Comparison of ENCODE assay signal across 9 cellular contexts in genomic region chr5:36607114-36607561, GRCh38. TPM values are rescaled to one million over a fixed set of nuclear protein-coding genes. Genes with fewer than 3 reads are reported as not detected.
A peak's percentile ranks its signal among the peaks of the same experiment; 100 is the strongest.
DNase-seq lines count a peak whose midpoint lies in the region; ATAC-seq and TF ChIP-seq lines count a peak whose summit lies in the region.
"Had no signal": no experiment of that assay in that cellular context is flagged by ENCODE, and none has a peak within 500 bp of the region (broad histone marks: within the 10 kb centered on the region; RNA-seq: fewer than 3 reads in every experiment).

No MANE protein-coding gene starts in this region.

- H3K27me3 ChIP-seq in MM.1S (replicated peaks; ENCODE audit: insufficient read depth, low read length) (no peaks in the 10 kb centered on the region; the same call in 1 of the 2 replicates), brain microvascular endothelial cell (replicated peaks) (no peaks in the 10 kb centered on the region)

- H3K4me2 ChIP-seq in MM.1S (ENCODE audit: low read depth, low read length): peak overlapping the region; percentile 89

- no peaks in the 10 kb centered on the region for H4K20me1 ChIP-seq in MM.1S (ENCODE audit: insufficient read depth, low read length)

- in situ Hi-C loops in brain microvascular endothelial cell (cut with HindIII; ENCODE audit: low pct_ligation_motif_present, low sequenced_read_pairs): no loop called here

- no peaks in the 10 kb centered on the region for H3K36me3 Mint-ChIP-seq in stimulated activated memory B cell treated with anti-CD40 and anti-IgM and Interleukin-4, amounts not matched to agents 10 μg/mL and 1 μg/mL and 100 μg/mL, for 72 hours

- peaks cover 31% of the 10 kb centered on the region for H3K27me3 Mint-ChIP-seq in stimulated activated memory B cell treated with anti-CD40 and anti-IgM and Interleukin-4, amounts not matched to agents 10 μg/mL and 1 μg/mL and 100 μg/mL, for 72 hours

- H3K27ac Mint-ChIP-seq in stimulated activated memory B cell treated with anti-CD40 and anti-IgM and Interleukin-4, amounts not matched to agents 10 μg/mL and 1 μg/mL and 100 μg/mL, for 72 hours: no peak overlapping the region
- H3K27ac Mint-ChIP-seq: T-helper 1 cell treated with Interleukin-12 subunit alpha and Interleukin-12 subunit beta and Interleukin-4 antibody, amounts not matched to agents 30 μg/mL and 1 μg/mL, for 36 hours had no signal

- no peak overlapping the region for H3K27ac ChIP-seq in MM.1S (ENCODE audit: low read length)
- peak overlapping the region; percentile 67 for H3K27ac ChIP-seq in brain microvascular endothelial cell

- peak overlapping the region; percentile 38; the same call in 1 of the 2 replicates for H3K9ac ChIP-seq in MM.1S (ENCODE audit: low read length)

- H3K36me3 ChIP-seq in MM.1S (replicated peaks; ENCODE audit: insufficient read depth, low read length): no peaks in the 10 kb centered on the region
- H3K36me3 ChIP-seq in brain microvascular endothelial cell (replicated peaks): no peaks in the 10 kb centered on the region

- ATAC-seq in stimulated activated memory B cell treated with anti-CD40 and anti-IgM and Interleukin-4, amounts not matched to agents 10 μg/mL and 1 μg/mL and 100 μg/mL, for 72 hours: no peak
- no peak for ATAC-seq in HG02885 (IDR thresholded peaks at IDR 0.05; ENCODE audit: poor library complexity, unreplicated experiment)

- H3K4me1 Mint-ChIP-seq in stimulated activated memory B cell treated with anti-CD40 and anti-IgM and Interleukin-4, amounts not matched to agents 10 μg/mL and 1 μg/mL and 100 μg/mL, for 72 hours: peaks cover 14% of the 10 kb centered on the region

- no peaks in the 10 kb centered on the region for H3K79me2 ChIP-seq in MM.1S (ENCODE audit: low read length)

- no peaks in the 10 kb centered on the region for H3K9me2 ChIP-seq in MM.1S (replicated peaks; ENCODE audit: insufficient read depth, low read length)

- no peak overlapping the region; the same call in 1 of the 2 replicates for H2AFZ ChIP-seq in MM.1S (ENCODE audit: low read length)

- peak overlapping the region; percentile 63 for H3K4me3 ChIP-seq in MM.1S (ENCODE audit: low read length)
- H3K4me3 ChIP-seq in brain microvascular endothelial cell (ENCODE audit: low read depth, low read length): peak overlapping the region; percentile 69

- no peaks in the 10 kb centered on the region for H3K9me3 ChIP-seq in MM.1S (replicated peaks; ENCODE audit: insufficient read depth, low read length)

- H3K4me3 Mint-ChIP-seq in stimulated activated memory B cell treated with anti-CD40 and anti-IgM and Interleukin-4, amounts not matched to agents 10 μg/mL and 1 μg/mL and 100 μg/mL, for 72 hours: peak overlapping the region; percentile 78

- peaks cover 9% of the 10 kb centered on the region for H3K9me3 Mint-ChIP-seq in stimulated activated memory B cell treated with anti-CD40 and anti-IgM and Interleukin-4, amounts not matched to agents 10 μg/mL and 1 μg/mL and 100 μg/mL, for 72 hours
- H3K9me3 Mint-ChIP-seq: T-helper 1 cell treated with Interleukin-12 subunit alpha and Interleukin-12 subunit beta and Interleukin-4 antibody, amounts not matched to agents 30 μg/mL and 1 μg/mL, for 36 hours had no signal

- no peaks in the 10 kb centered on the region for H3K4me1 ChIP-seq in MM.1S (ENCODE audit: low read length)

- TF ChIP-seq CTCF in MM.1S (IDR thresholded peaks at IDR 0.05; ENCODE audit: low read length) (no peak), brain microvascular endothelial cell (IDR thresholded peaks at IDR 0.05; ENCODE audit: low read depth, low read length, missing control alignments) (no peak)

- H3F3A ChIP-seq in MM.1S (ENCODE audit: insufficient read depth, low read length): no peaks in the 10 kb centered on the region

- peak; percentile 65 for DNase-seq in Daoy (ENCODE audit: low read depth)
- DNase-seq in MM.1S: no peak
- peak; percentile 34 for DNase-seq in brain microvascular endothelial cell
- DNase-seq in iPS-NIHi11 (ENCODE audit: low spot score): peak; percentile 42
- no peak for DNase-seq in mesenteric fat pad (ENCODE audit: low spot score)
- DNase-seq in COR-L47 (lab: John Stamatoyannopoulos, UW): no peak

RNA-seq across cellular contexts. Expression of gene SLC1A3, which starts 0.7 kb away (rescaled TPM):
- 5.8 and 6.0 TPM in 2 replicates for total RNA-seq in Daoy (2014; rRNA removed; shearing (Covaris generic))
- 429 TPM for total RNA-seq in mesenteric fat pad

Comparison
In these comparisons a context has a peak if more than half of its experiments do, and no peak if none do; other contexts are left out.
1. DNase-seq: peak in Daoy (single experiment), brain microvascular endothelial cell (single experiment) and iPS-NIHi11 (single experiment); none in MM.1S (single experiment), mesenteric fat pad (single experiment) and COR-L47 (single experiment).
2. RNA of gene SLC1A3, which starts 0.7 kb away (total RNA-seq): 429 TPM in mesenteric fat pad (single experiment); 5.8 to 6.0 TPM in Daoy; every median in the first group is over 10 times any median in the second.